In genomic region chr11:65589444-65590239, GRCh38 we compare ENCODE assay signal across 1 cellular context.
TF ChIP-seq lines count a peak whose summit lies in the region.

No MANE protein-coding gene starts in this region.

TF ChIP-seq in GM12878, 131 proteins besides CTCF, POLR2A, EP300 and RAD21 (continued from another document and continues in another):
- 0 out of 2 replicates have a peak, but pooled peaks have one; percentile 39 for TF ChIP-seq YY1 (IDR thresholded peaks at IDR 0.05; ENCODE audit: low read depth, low read length)
- TF ChIP-seq RELA (IDR thresholded peaks at IDR 0.05; ENCODE audit: borderline replicate concordance, partially characterized antibody), result no peak
- no peak for TF ChIP-seq FOXM1 (IDR thresholded peaks at IDR 0.05; ENCODE audit: low read depth, low read length)
- TF ChIP-seq ZNF592 (IDR thresholded peaks at IDR 0.05), result no peak
- no peak for TF ChIP-seq FOXK2 (IDR thresholded peaks at IDR 0.05)
- TF ChIP-seq, protein P1, sequence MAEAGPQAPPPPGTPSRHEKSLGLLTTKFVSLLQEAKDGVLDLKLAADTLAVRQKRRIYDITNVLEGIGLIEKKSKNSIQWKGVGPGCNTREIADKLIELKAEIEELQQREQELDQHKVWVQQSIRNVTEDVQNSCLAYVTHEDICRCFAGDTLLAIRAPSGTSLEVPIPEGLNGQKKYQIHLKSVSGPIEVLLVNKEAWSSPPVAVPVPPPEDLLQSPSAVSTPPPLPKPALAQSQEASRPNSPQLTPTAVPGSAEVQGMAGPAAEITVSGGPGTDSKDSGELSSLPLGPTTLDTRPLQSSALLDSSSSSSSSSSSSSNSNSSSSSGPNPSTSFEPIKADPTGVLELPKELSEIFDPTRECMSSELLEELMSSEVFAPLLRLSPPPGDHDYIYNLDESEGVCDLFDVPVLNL (IDR thresholded peaks at IDR 0.05; ENCODE audit: low read depth, low read length), result no peak
- 0 out of 2 replicates have a peak, but pooled peaks have one; percentile 70 for TF ChIP-seq RCOR1 (conservative IDR thresholded peaks at IDR 0.05; ENCODE audit: low read depth, low read length)
- TF ChIP-seq, protein P2, sequence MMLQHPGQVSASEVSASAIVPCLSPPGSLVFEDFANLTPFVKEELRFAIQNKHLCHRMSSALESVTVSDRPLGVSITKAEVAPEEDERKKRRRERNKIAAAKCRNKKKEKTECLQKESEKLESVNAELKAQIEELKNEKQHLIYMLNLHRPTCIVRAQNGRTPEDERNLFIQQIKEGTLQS (IDR thresholded peaks at IDR 0.05; ENCODE audit: borderline replicate concordance, extremely low read depth, low read depth, low read length), result no peak
- no peak for TF ChIP-seq MEF2B (IDR thresholded peaks at IDR 0.05; ENCODE audit: partially characterized antibody, poor library complexity, severe bottlenecking)
- TF ChIP-seq ASH2L (IDR thresholded peaks at IDR 0.05; ENCODE audit: borderline replicate concordance, low read depth), result no peak
- no peak for TF ChIP-seq MTA3 (IDR thresholded peaks at IDR 0.05; ENCODE audit: borderline replicate concordance, low read length)
- TF ChIP-seq HSF1 (IDR thresholded peaks at IDR 0.05; ENCODE audit: low read depth, low read length), result no peak
- no peak for TF ChIP-seq NR2C1 (IDR thresholded peaks at IDR 0.05)
- no peak for TF ChIP-seq SIX5 (IDR thresholded peaks at IDR 0.05; ENCODE audit: low read depth, low read length, severe bottlenecking)
- TF ChIP-seq BCL11A (IDR thresholded peaks at IDR 0.05; ENCODE audit: low read depth, low read length), result 0 out of 2 replicates have a peak, but pooled peaks have one; percentile 29
- TF ChIP-seq SMAD5 (IDR thresholded peaks at IDR 0.05; ENCODE audit: low read depth), result no peak
- 0 out of 2 replicates have a peak, but pooled peaks have one; percentile 15 for TF ChIP-seq MLLT1 (IDR thresholded peaks at IDR 0.05)
- TF ChIP-seq ETV6 (conservative IDR thresholded peaks at IDR 0.05 in 1 of 2, IDR thresholded peaks at IDR 0.05 in 1 of 2; ENCODE audit: borderline replicate concordance in 1 of 2, low read depth in 1 of 2), result no peak
- TF ChIP-seq YBX1 (IDR thresholded peaks at IDR 0.05), result no peak
- no peak for TF ChIP-seq MEF2A (IDR thresholded peaks at IDR 0.05; ENCODE audit: insufficient read depth, low read depth, low read length)
- TF ChIP-seq HDAC2 (IDR thresholded peaks at IDR 0.05), result no peak
- TF ChIP-seq, protein P3, sequence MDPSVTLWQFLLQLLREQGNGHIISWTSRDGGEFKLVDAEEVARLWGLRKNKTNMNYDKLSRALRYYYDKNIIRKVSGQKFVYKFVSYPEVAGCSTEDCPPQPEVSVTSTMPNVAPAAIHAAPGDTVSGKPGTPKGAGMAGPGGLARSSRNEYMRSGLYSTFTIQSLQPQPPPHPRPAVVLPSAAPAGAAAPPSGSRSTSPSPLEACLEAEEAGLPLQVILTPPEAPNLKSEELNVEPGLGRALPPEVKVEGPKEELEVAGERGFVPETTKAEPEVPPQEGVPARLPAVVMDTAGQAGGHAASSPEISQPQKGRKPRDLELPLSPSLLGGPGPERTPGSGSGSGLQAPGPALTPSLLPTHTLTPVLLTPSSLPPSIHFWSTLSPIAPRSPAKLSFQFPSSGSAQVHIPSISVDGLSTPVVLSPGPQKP (IDR thresholded peaks at IDR 0.05; ENCODE audit: low read depth, low read length), result no peak
- no peak for TF ChIP-seq KLF5 (IDR thresholded peaks at IDR 0.05; ENCODE audit: partially characterized antibody)
- no peak for TF ChIP-seq RBBP5 (conservative IDR thresholded peaks at IDR 0.05)
- no peak for TF ChIP-seq CHD2 (IDR thresholded peaks at IDR 0.05; ENCODE audit: borderline replicate concordance, low read depth, low read length)
- TF ChIP-seq, protein P4, sequence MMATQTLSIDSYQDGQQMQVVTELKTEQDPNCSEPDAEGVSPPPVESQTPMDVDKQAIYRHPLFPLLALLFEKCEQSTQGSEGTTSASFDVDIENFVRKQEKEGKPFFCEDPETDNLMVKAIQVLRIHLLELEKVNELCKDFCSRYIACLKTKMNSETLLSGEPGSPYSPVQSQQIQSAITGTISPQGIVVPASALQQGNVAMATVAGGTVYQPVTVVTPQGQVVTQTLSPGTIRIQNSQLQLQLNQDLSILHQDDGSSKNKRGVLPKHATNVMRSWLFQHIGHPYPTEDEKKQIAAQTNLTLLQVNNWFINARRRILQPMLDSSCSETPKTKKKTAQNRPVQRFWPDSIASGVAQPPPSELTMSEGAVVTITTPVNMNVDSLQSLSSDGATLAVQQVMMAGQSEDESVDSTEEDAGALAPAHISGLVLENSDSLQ (IDR thresholded peaks at IDR 0.05), result no peak
- TF ChIP-seq SMARCA5 (IDR thresholded peaks at IDR 0.05), result no peak
- TF ChIP-seq, protein P5, sequence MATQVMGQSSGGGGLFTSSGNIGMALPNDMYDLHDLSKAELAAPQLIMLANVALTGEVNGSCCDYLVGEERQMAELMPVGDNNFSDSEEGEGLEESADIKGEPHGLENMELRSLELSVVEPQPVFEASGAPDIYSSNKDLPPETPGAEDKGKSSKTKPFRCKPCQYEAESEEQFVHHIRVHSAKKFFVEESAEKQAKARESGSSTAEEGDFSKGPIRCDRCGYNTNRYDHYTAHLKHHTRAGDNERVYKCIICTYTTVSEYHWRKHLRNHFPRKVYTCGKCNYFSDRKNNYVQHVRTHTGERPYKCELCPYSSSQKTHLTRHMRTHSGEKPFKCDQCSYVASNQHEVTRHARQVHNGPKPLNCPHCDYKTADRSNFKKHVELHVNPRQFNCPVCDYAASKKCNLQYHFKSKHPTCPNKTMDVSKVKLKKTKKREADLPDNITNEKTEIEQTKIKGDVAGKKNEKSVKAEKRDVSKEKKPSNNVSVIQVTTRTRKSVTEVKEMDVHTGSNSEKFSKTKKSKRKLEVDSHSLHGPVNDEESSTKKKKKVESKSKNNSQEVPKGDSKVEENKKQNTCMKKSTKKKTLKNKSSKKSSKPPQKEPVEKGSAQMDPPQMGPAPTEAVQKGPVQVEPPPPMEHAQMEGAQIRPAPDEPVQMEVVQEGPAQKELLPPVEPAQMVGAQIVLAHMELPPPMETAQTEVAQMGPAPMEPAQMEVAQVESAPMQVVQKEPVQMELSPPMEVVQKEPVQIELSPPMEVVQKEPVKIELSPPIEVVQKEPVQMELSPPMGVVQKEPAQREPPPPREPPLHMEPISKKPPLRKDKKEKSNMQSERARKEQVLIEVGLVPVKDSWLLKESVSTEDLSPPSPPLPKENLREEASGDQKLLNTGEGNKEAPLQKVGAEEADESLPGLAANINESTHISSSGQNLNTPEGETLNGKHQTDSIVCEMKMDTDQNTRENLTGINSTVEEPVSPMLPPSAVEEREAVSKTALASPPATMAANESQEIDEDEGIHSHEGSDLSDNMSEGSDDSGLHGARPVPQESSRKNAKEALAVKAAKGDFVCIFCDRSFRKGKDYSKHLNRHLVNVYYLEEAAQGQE (IDR thresholded peaks at IDR 0.05; ENCODE audit: low read depth, low read length), result no peak
- TF ChIP-seq SPI1 (IDR thresholded peaks at IDR 0.05; ENCODE audit: borderline replicate concordance, insufficient read depth, low read depth, low read length), result no peak
- TF ChIP-seq, protein P6, sequence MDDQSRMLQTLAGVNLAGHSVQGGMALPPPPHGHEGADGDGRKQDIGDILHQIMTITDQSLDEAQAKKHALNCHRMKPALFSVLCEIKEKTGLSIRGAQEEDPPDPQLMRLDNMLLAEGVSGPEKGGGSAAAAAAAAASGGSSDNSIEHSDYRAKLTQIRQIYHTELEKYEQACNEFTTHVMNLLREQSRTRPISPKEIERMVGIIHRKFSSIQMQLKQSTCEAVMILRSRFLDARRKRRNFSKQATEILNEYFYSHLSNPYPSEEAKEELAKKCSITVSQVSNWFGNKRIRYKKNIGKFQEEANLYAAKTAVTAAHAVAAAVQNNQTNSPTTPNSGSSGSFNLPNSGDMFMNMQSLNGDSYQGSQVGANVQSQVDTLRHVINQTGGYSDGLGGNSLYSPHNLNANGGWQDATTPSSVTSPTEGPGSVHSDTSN (IDR thresholded peaks at IDR 0.05; ENCODE audit: insufficient replicate concordance, low read depth, low read length), result no peak
- no peak for TF ChIP-seq TCF3 (IDR thresholded peaks at IDR 0.05; ENCODE audit: borderline replicate concordance, insufficient read depth, low read depth, low read length)
- no peak for TF ChIP-seq EZH2 (IDR thresholded peaks at IDR 0.05; ENCODE audit: borderline replicate concordance, control insufficient read depth, low read depth, low read length)
- no peak for TF ChIP-seq BRCA1 (IDR thresholded peaks at IDR 0.05; ENCODE audit: low read depth, low read length)
- no peak for TF ChIP-seq ZBTB4 (CRISPR knock-in tag; IDR thresholded peaks at IDR 0.05)
- TF ChIP-seq BHLHE40 (IDR thresholded peaks at IDR 0.05; ENCODE audit: borderline replicate concordance in 1 of 2, low read depth in 2 of 2, low read length in 1 of 2), result 0 out of 4 replicates have a peak, but pooled peaks of 1 of the 2 experiments have one; percentile 6
- TF ChIP-seq CBX5 (IDR thresholded peaks at IDR 0.05; ENCODE audit: low read depth), result no peak
- TF ChIP-seq SMAD1 (IDR thresholded peaks at IDR 0.05; ENCODE audit: low read depth, partially characterized antibody), result no peak
- TF ChIP-seq, protein P7, sequence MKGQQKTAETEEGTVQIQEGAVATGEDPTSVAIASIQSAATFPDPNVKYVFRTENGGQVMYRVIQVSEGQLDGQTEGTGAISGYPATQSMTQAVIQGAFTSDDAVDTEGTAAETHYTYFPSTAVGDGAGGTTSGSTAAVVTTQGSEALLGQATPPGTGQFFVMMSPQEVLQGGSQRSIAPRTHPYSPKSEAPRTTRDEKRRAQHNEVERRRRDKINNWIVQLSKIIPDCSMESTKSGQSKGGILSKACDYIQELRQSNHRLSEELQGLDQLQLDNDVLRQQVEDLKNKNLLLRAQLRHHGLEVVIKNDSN (IDR thresholded peaks at IDR 0.05; ENCODE audit: borderline replicate concordance, extremely low read length, insufficient read depth, low read depth, low read length), result no peak
- no peak; the same call in 1 of the 2 replicates for TF ChIP-seq NR2F1 (conservative IDR thresholded peaks at IDR 0.05)
- no peak for TF ChIP-seq NR2C2 (IDR thresholded peaks at IDR 0.05; ENCODE audit: borderline replicate concordance, control insufficient read depth, insufficient read length, low read depth)
